Comparison of ENCODE assay signal across 27 cellular contexts in genomic region chr13:19952850-19953249, GRCh38. TPM values are rescaled to one million over a fixed set of nuclear protein-coding genes. Genes with fewer than 3 reads are reported as not detected.
DNase-seq lines count a peak whose midpoint lies in the region; FAIRE-seq and TF ChIP-seq lines count a peak whose summit lies in the region.
"Had no signal": no experiment of that assay in that cellular context is flagged by ENCODE, and none has a peak within 500 bp of the region (broad histone marks: within the 10 kb centered on the region; RNA-seq: fewer than 3 reads in every experiment).

No MANE protein-coding gene starts in this region.

- H3K9ac ChIP-seq in mammary epithelial cell (ENCODE audit: insufficient read depth, low read length), result no peak overlapping the region
- no peak overlapping the region for H3K9ac ChIP-seq in keratinocyte (ENCODE audit: control insufficient read depth, extremely low read depth, insufficient read depth, low read length)
- no peak overlapping the region for H3K9ac ChIP-seq in smooth muscle cell (ENCODE audit: low read depth)
- H3K9ac ChIP-seq: BLaER1 treated with 17β-estradiol and CSF1 and Interleukin-3, amounts not matched to agents 10 nM and 100 nM had no signal

- H3K4me2 ChIP-seq in mammary epithelial cell (ENCODE audit: insufficient read depth, low read depth, low read length) (no peak overlapping the region), keratinocyte (ENCODE audit: control insufficient read depth, extremely low read depth, insufficient read depth, low read depth, low read length) (no peak overlapping the region), smooth muscle cell (no peak overlapping the region)
- H3K4me2 ChIP-seq: A549; BLaER1 treated with 17β-estradiol and CSF1 and Interleukin-3, amounts not matched to agents 10 nM and 100 nM had no signal

- POLR2A ChIA-PET in MCF 10A (lab: Yijun Ruan, JAX), result interaction anchor here (1.1 kb wide), 1 partner anchor 91 kb away, joined by 3 read pairs; no protein-coding TSS in a partner anchor

- H3K4me3 ChIP-seq in mammary epithelial cell (replicated peaks in 1 of 3; ENCODE audit: insufficient read depth in 1 of 3, low read depth in 2 of 3, low read length in 3 of 3), result no peak overlapping the region
- no peak overlapping the region for H3K4me3 ChIP-seq in keratinocyte (ENCODE audit: control insufficient read depth in 2 of 3, extremely low read depth in 1 of 3, insufficient read depth in 2 of 3, low read depth in 1 of 3, low read length in 3 of 3)
- no peak overlapping the region for H3K4me3 ChIP-seq in smooth muscle cell
- H3K4me3 ChIP-seq: A549; BLaER1 treated with 17β-estradiol and CSF1 and Interleukin-3, amounts not matched to agents 10 nM and 100 nM; HAP-1 had no signal

- H3K4me1 Mint-ChIP-seq in MCF 10A (ENCODE audit: insufficient read depth, unreplicated experiment), result no peaks in the 10 kb centered on the region

- no peaks in the 10 kb centered on the region for H4K20me1 ChIP-seq in mammary epithelial cell (ENCODE audit: insufficient read depth, low read length)
- no peaks in the 10 kb centered on the region for H4K20me1 ChIP-seq in keratinocyte (ENCODE audit: control insufficient read depth, extremely low read depth, insufficient read depth, low read length)
- H4K20me1 ChIP-seq in smooth muscle cell (ENCODE audit: low read depth), result no peaks in the 10 kb centered on the region
- H4K20me1 ChIP-seq: BLaER1 treated with 17β-estradiol and CSF1 and Interleukin-3, amounts not matched to agents 10 nM and 100 nM had no signal

- BruUV-seq in mammary epithelial cell (replicated peaks; lab: Mats Ljungman, UMichigan), result no TSS peak
- no TSS peak for BruUV-seq in MCF 10A (replicated peaks; lab: Mats Ljungman, UMichigan)

- H3K27ac ChIP-seq in mammary epithelial cell (ENCODE audit: insufficient read depth, low read depth, low read length) (no peak overlapping the region), epithelial cell of prostate (no peak overlapping the region), keratinocyte (ENCODE audit: control insufficient read depth, insufficient read depth, low read length) (no peak overlapping the region), smooth muscle cell (ENCODE audit: low read depth) (no peak overlapping the region)
- H3K27ac ChIP-seq: A549; BLaER1 treated with 17β-estradiol and CSF1 and Interleukin-3, amounts not matched to agents 10 nM and 100 nM had no signal

- DNase-seq in mammary epithelial cell (peak; percentile 70), MCF 10A (ENCODE audit: unreplicated experiment) (no peak), epithelial cell of prostate (ENCODE audit: low read depth, low spot score) (peak; percentile 39), keratinocyte (ENCODE audit: low read depth, low spot score) (no peak), NOMO-1 treated with DMSO at 0.1 percent for 48 hours (lab: John Stamatoyannopoulos, UW; ENCODE audit: unreplicated experiment) (no peak), smooth muscle cell (lab: John Stamatoyannopoulos, UW; ENCODE audit: unreplicated experiment) (no peak), RCC 7860 (ENCODE audit: low spot score) (no peak)
- DNase-seq: 8988T; ACHN; AML-193; BE2C; CD4-positive, alpha-beta T cell; CD8-positive, alpha-beta memory T cell; DMS 273 treated with DMSO at 0.1 percent for 48 hours; DMS79; EL; GF-D8; GOT3; HFFc6 had no signal

- H3K9me3 ChIP-seq in mammary epithelial cell (replicated peaks; ENCODE audit: insufficient read depth, low read length) (no peaks in the 10 kb centered on the region), keratinocyte (ENCODE audit: control insufficient read depth, low read depth, low read length) (no peaks in the 10 kb centered on the region), smooth muscle cell (replicated peaks; ENCODE audit: low read depth) (no peaks in the 10 kb centered on the region)
- H3K9me3 ChIP-seq: A549, BE2C, HAP-1 had no signal

- no peak for TF ChIP-seq CTCF in mammary epithelial cell (conservative IDR thresholded peaks at IDR 0.05 in 1 of 2, IDR thresholded peaks at IDR 0.05 in 1 of 2; ENCODE audit: extremely low read depth in 1 of 2, insufficient read depth in 1 of 2, low read depth in 1 of 2, low read length in 2 of 2)
- no peak for TF ChIP-seq CTCF in MCF 10A (IDR thresholded peaks at IDR 0.05; ENCODE audit: unreplicated experiment)
- TF ChIP-seq CTCF in keratinocyte (optimal IDR thresholded peaks at IDR 0.05 in 1 of 3, IDR thresholded peaks at IDR 0.05 in 1 of 3, conservative IDR thresholded peaks at IDR 0.05 in 1 of 3; ENCODE audit: extremely low read depth in 1 of 3, insufficient read depth in 2 of 3, low read length in 3 of 3), result no peak
- TF ChIP-seq CTCF in smooth muscle cell (IDR thresholded peaks at IDR 0.05; ENCODE audit: borderline replicate concordance, insufficient read depth, poor library complexity, severe bottlenecking), result no peak

- no peaks in the 10 kb centered on the region for H3K9me1 ChIP-seq in keratinocyte (ENCODE audit: control insufficient read depth, extremely low read depth, insufficient read depth, low read length)

- CTCF ChIA-PET in mammary epithelial cell (lab: Charles Lee; ENCODE audit: low non-redundant PET) (no interaction called here), MCF 10A (lab: Yijun Ruan, JAX) (interaction anchor here (0.6 kb wide), 1 partner anchor 1095 kb away, joined by 5 read pairs; no protein-coding TSS in a partner anchor)

- peak; percentile 64 for FAIRE-seq in keratinocyte (lab: Jason Lieb, UNC)
- no peak for FAIRE-seq in RCC 7860 (lab: Jason Lieb, UNC)
- FAIRE-seq: A549, D721Med, GM12891, GM18507, H54 had no signal

- H3K9me3 Mint-ChIP-seq in MCF 10A (ENCODE audit: unreplicated experiment), result no peaks in the 10 kb centered on the region
- H3K9me3 Mint-ChIP-seq: CD4-positive, alpha-beta T cell; CD8-positive, alpha-beta memory T cell; HFFc6 had no signal

- H3K79me2 ChIP-seq in mammary epithelial cell (ENCODE audit: insufficient read depth, low read length) (no peaks in the 10 kb centered on the region), keratinocyte (ENCODE audit: control insufficient read depth, insufficient read depth, low read length) (no peaks in the 10 kb centered on the region), smooth muscle cell (ENCODE audit: low read depth) (no peaks in the 10 kb centered on the region)

- in situ Hi-C loops in mammary epithelial cell (cut with MboI; ENCODE audit: low sequenced_read_pairs in 2 of 2), result no loop called here

- H2AFZ ChIP-seq in mammary epithelial cell (ENCODE audit: low read depth, low read length), result peak overlapping the region; percentile 32
- H2AFZ ChIP-seq in keratinocyte (ENCODE audit: control insufficient read depth, low read length), result no peak overlapping the region
- no peak overlapping the region for H2AFZ ChIP-seq in smooth muscle cell (ENCODE audit: low read depth)

- H3K27me3 ChIP-seq in mammary epithelial cell (ENCODE audit: insufficient read depth, low read length), result no peaks in the 10 kb centered on the region
- H3K27me3 ChIP-seq in keratinocyte (ENCODE audit: control insufficient read depth, extremely low read depth, insufficient read depth, low read length), result no peaks in the 10 kb centered on the region
- no peaks in the 10 kb centered on the region for H3K27me3 ChIP-seq in smooth muscle cell (ENCODE audit: low read depth)
- H3K27me3 ChIP-seq: BE2C; BLaER1 treated with 17β-estradiol and CSF1 and Interleukin-3, amounts not matched to agents 10 nM and 100 nM had no signal

- H3F3A ChIP-seq in smooth muscle cell (ENCODE audit: low read depth), result peaks cover 4% of the 10 kb centered on the region

- no peaks in the 10 kb centered on the region for H3K36me3 Mint-ChIP-seq in MCF 10A (ENCODE audit: insufficient read depth, unreplicated experiment)
- H3K36me3 Mint-ChIP-seq: CD14-positive monocyte had no signal

- no peaks in the 10 kb centered on the region for H3K36me3 ChIP-seq in mammary epithelial cell (ENCODE audit: insufficient read depth, low read length)
- no peaks in the 10 kb centered on the region for H3K36me3 ChIP-seq in keratinocyte (ENCODE audit: control insufficient read depth in 2 of 2, extremely low read depth in 1 of 2, insufficient read depth in 2 of 2, low read length in 2 of 2)
- no peaks in the 10 kb centered on the region for H3K36me3 ChIP-seq in smooth muscle cell (ENCODE audit: low read depth)
- H3K36me3 ChIP-seq: BE2C; BLaER1 treated with 17β-estradiol and CSF1 and Interleukin-3, amounts not matched to agents 10 nM and 100 nM; HAP-1 had no signal

- peaks cover 11% of the 10 kb centered on the region for H3K4me1 ChIP-seq in mammary epithelial cell (ENCODE audit: insufficient read depth, low read length)
- peaks cover 2% of the 10 kb centered on the region for H3K4me1 ChIP-seq in keratinocyte (ENCODE audit: control insufficient read depth, extremely low read depth, insufficient read depth, low read length)
- H3K4me1 ChIP-seq in smooth muscle cell (ENCODE audit: low read depth), result peaks cover 4% of the 10 kb centered on the region
- H3K4me1 ChIP-seq: BE2C had no signal

- H3K27me3 Mint-ChIP-seq in MCF 10A (ENCODE audit: insufficient read depth, unreplicated experiment), result no peaks in the 10 kb centered on the region
- H3K27me3 Mint-ChIP-seq: CD4-positive, alpha-beta T cell had no signal

- intact Hi-C loops in mammary epithelial cell (cut with micrococcal nuclease), result no loop called here
- intact Hi-C loops in MCF 10A (cut with micrococcal nuclease), result no loop called here

- dilution Hi-C loops in mammary epithelial cell (cut with HindIII; ENCODE audit: low sequenced_read_pairs) (no loop called here), keratinocyte (cut with MboI; ENCODE audit: extremely low pct_ligation_motif_present, low sequenced_read_pairs) (loop anchor here (25.0 kb wide), 1 partner anchor 116 kb away; no protein-coding TSS in a partner anchor)

- H3K27ac Mint-ChIP-seq in MCF 10A (ENCODE audit: low read depth, unreplicated experiment), result no peak overlapping the region
- H3K27ac Mint-ChIP-seq: CD14-positive monocyte; CD4-positive, alpha-beta T cell; HFFc6 had no signal

- H3K4me3 Mint-ChIP-seq in MCF 10A (ENCODE audit: unreplicated experiment), result no peak overlapping the region
- H3K4me3 Mint-ChIP-seq: CD14-positive monocyte; CD4-positive, alpha-beta T cell; HFFc6 had no signal

RNA-seq across cellular contexts. Expression of gene ZMYM2, which starts 5.7 kb away (rescaled TPM):
- total RNA-seq in mammary epithelial cell, result 10 to 100 TPM; 49.7 to 75.7 TPM
- 12.7 TPM for polyA plus RNA-seq in mammary epithelial cell
- polyA minus RNA-seq in mammary epithelial cell, result 28.9 TPM
- 62.2 and 63.2 TPM in 2 replicates for total RNA-seq in MCF 10A (2022)
- 21.9 to 51.3 TPM (median 37.6 TPM) in 3 replicates for polyA plus RNA-seq in keratinocyte
- 122 TPM for polyA plus RNA-seq in keratinocyte (2011; ENCODE audit: low read depth)
- polyA plus RNA-seq in keratinocyte (2011; cell fraction: cytosol; rRNA removed), result 12.2 and 26.5 TPM in 2 replicates
- polyA plus RNA-seq in keratinocyte (2011; cell fraction: nucleus; rRNA removed), result 59.0 and 83.6 TPM in 2 replicates
- polyA plus RNA-seq in keratinocyte (2012; ENCODE audit: low replicate concordance), result 23.0 and 55.5 TPM in 2 replicates
- polyA minus RNA-seq in keratinocyte, result 9.8 to 72.2 TPM (median 39.1 TPM) in 3 replicates
- 21.5 TPM for polyA minus RNA-seq in keratinocyte (2011; cell fraction: cytosol; rRNA and poly(A)+ RNA removed)
- 64.6 and 123 TPM in 2 replicates for polyA minus RNA-seq in keratinocyte (2011; cell fraction: nucleus; rRNA and poly(A)+ RNA removed)
- total RNA-seq in smooth muscle cell, result 107 and 156 TPM in 2 replicates
- polyA plus RNA-seq in smooth muscle cell, result 29.9 and 36.7 TPM in 2 replicates

Comparison
In these comparisons a context has a peak if more than half of its experiments do, and no peak if none do; other contexts are left out.
1. DNase-seq: peak in mammary epithelial cell (single experiment) and epithelial cell of prostate (single experiment); none in MCF 10A (single experiment), keratinocyte (single experiment), NOMO-1 treated with DMSO at 0.1 percent for 48 hours (single experiment), smooth muscle cell (single experiment) and RCC 7860 (single experiment).